Comparison of ENCODE assay signal across 1 cellular context in the genomic region with DNA sequence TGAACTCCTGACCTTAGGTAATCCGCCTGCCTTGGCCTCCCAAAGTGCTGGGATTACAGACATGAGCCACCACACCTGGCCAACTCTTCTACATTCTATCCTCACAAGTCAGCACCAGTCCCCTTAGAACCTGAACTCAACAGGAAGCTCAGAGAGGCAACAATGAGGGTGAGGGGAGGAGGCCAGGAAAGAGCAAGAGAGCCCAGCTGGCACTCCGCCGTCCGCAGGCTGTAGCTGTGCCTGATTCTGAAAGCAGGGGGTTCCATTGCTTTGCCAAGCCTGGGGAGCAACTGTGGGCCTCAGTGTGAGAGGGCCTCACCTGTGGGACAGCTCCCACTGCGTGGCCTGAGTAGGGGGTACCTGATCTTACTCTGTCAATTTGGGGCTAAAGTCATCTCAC.
TF ChIP-seq lines count a peak whose summit lies in the region.

No MANE protein-coding gene starts in this region.

TF ChIP-seq in SK-N-SH, 30 proteins besides CTCF, POLR2A, EP300 and RAD21:
- TF ChIP-seq, protein P1, sequence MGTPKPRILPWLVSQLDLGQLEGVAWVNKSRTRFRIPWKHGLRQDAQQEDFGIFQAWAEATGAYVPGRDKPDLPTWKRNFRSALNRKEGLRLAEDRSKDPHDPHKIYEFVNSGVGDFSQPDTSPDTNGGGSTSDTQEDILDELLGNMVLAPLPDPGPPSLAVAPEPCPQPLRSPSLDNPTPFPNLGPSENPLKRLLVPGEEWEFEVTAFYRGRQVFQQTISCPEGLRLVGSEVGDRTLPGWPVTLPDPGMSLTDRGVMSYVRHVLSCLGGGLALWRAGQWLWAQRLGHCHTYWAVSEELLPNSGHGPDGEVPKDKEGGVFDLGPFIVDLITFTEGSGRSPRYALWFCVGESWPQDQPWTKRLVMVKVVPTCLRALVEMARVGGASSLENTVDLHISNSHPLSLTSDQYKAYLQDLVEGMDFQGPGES (IDR thresholded peaks at IDR 0.05; ENCODE audit: low read depth, low read length) = no peak
- no peak for TF ChIP-seq MEF2A (IDR thresholded peaks at IDR 0.05; ENCODE audit: borderline replicate concordance, low read depth)
- TF ChIP-seq TCF12 (IDR thresholded peaks at IDR 0.05) = no peak
- TF ChIP-seq POLR2AphosphoS5 (IDR thresholded peaks at IDR 0.05; ENCODE audit: low read depth, low read length) = no peak
- no peak for TF ChIP-seq CHD2 (IDR thresholded peaks at IDR 0.05; ENCODE audit: low read length, partially characterized antibody)
- TF ChIP-seq NRF1 (IDR thresholded peaks at IDR 0.05; ENCODE audit: low read depth, low read length) = no peak
- no peak for TF ChIP-seq ELF1 (IDR thresholded peaks at IDR 0.05)
- TF ChIP-seq RFX5 (IDR thresholded peaks at IDR 0.05; ENCODE audit: low read length) = no peak
- no peak for TF ChIP-seq JUND (IDR thresholded peaks at IDR 0.05)
- TF ChIP-seq, protein P2, sequence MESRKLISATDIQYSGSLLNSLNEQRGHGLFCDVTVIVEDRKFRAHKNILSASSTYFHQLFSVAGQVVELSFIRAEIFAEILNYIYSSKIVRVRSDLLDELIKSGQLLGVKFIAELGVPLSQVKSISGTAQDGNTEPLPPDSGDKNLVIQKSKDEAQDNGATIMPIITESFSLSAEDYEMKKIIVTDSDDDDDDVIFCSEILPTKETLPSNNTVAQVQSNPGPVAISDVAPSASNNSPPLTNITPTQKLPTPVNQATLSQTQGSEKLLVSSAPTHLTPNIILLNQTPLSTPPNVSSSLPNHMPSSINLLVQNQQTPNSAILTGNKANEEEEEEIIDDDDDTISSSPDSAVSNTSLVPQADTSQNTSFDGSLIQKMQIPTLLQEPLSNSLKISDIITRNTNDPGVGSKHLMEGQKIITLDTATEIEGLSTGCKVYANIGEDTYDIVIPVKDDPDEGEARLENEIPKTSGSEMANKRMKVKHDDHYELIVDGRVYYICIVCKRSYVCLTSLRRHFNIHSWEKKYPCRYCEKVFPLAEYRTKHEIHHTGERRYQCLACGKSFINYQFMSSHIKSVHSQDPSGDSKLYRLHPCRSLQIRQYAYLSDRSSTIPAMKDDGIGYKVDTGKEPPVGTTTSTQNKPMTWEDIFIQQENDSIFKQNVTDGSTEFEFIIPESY (IDR thresholded peaks at IDR 0.05; ENCODE audit: borderline replicate concordance, low read depth) = no peak
- no peak for TF ChIP-seq FOXM1 (IDR thresholded peaks at IDR 0.05; ENCODE audit: low read depth)
- TF ChIP-seq, protein P3, sequence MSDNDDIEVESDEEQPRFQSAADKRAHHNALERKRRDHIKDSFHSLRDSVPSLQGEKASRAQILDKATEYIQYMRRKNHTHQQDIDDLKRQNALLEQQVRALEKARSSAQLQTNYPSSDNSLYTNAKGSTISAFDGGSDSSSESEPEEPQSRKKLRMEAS (IDR thresholded peaks at IDR 0.05; ENCODE audit: low read depth) = no peak
